ENCODE assay signal across 16 cellular contexts in genomic region chr7:44645254-44645653, GRCh38. TPM values are rescaled to one million over a fixed set of nuclear protein-coding genes. Genes with fewer than 3 reads are reported as not detected.
DNase-seq lines count a peak whose midpoint lies in the region; ATAC-seq, FAIRE-seq and TF ChIP-seq lines count a peak whose summit lies in the region.
"Had no signal": no experiment of that assay in that cellular context is flagged by ENCODE, and none has a peak within 500 bp of the region (broad histone marks: within the 10 kb centered on the region; RNA-seq: fewer than 3 reads in every experiment).

No MANE protein-coding gene starts in this region.

- intact Hi-C loops in heart right ventricle (cut with DNase I) (no loop called here), Right ventricle myocardium inferior (cut with DNase I) (no loop called here)
- intact Hi-C loops in activated T-helper 1 cell treated with anti-CD3 and anti-CD28 coated beads, Interleukin-12 subunit alpha, Interleukin-12 subunit beta, Interleukin-2, Interleukin-4 antibody, amounts not matched to agents 30 ng/mL and 10 ng/mL and 1 ng/mL, durations not matched to agents 14 hours and 24 hours and 36 hours (cut with micrococcal nuclease), result no loop called here
- intact Hi-C loops in activated CD4-positive, alpha-beta T cell treated with anti-CD3 and anti-CD28 coated beads, Interleukin-2, amount 10 ng/mL, durations not matched to agents 24 days and 14 days (cut with micrococcal nuclease), result no loop called here

- no peak overlapping the region for H3K4me3 Mint-ChIP-seq in activated T-helper 1 cell treated with anti-CD3 and anti-CD28 coated beads, Interleukin-12 subunit alpha, Interleukin-12 subunit beta, Interleukin-2, Interleukin-4 antibody, amounts not matched to agents 30 ng/mL and 10 ng/mL and 1 ng/mL, durations not matched to agents 14 hours and 24 hours and 36 hours
- no peak overlapping the region for H3K4me3 Mint-ChIP-seq in memory B cell
- no peak overlapping the region for H3K4me3 Mint-ChIP-seq in activated CD4-positive, alpha-beta T cell treated with anti-CD3 and anti-CD28 coated beads, Interleukin-2, amount 10 ng/mL, durations not matched to agents 24 days and 14 days

- H3K4me3 ChIP-seq in heart right ventricle, result no peak overlapping the region
- H3K4me3 ChIP-seq: A549, BLaER1, K562 had no signal

- H3K9me3 Mint-ChIP-seq in activated T-helper 1 cell treated with anti-CD3 and anti-CD28 coated beads, Interleukin-12 subunit alpha, Interleukin-12 subunit beta, Interleukin-2, Interleukin-4 antibody, amounts not matched to agents 30 ng/mL and 10 ng/mL and 1 ng/mL, durations not matched to agents 14 hours and 24 hours and 36 hours, result no peaks in the 10 kb centered on the region
- no peaks in the 10 kb centered on the region for H3K9me3 Mint-ChIP-seq in memory B cell
- no peaks in the 10 kb centered on the region for H3K9me3 Mint-ChIP-seq in activated CD4-positive, alpha-beta T cell treated with anti-CD3 and anti-CD28 coated beads, Interleukin-2, amount 10 ng/mL, durations not matched to agents 24 days and 14 days

- H3K27ac ChIP-seq in heart right ventricle, result peak overlapping the region in 7 of 10 donors; percentile 41 to 64 (median 54)
- H3K27ac ChIP-seq: A549, BLaER1 had no signal

- H3K4me1 ChIP-seq in heart right ventricle, result peaks cover under 1 to 49% (median 21%) of the 10 kb centered on the region in 9 donors
- H3K4me1 ChIP-seq: BLaER1 had no signal

- peak; percentile 56 for FAIRE-seq in urothelium cell line (lab: Jason Lieb, UNC)
- FAIRE-seq: A549, H1, K562 had no signal

- H3K27me3 Mint-ChIP-seq in activated T-helper 1 cell treated with anti-CD3 and anti-CD28 coated beads, Interleukin-12 subunit alpha, Interleukin-12 subunit beta, Interleukin-2, Interleukin-4 antibody, amounts not matched to agents 30 ng/mL and 10 ng/mL and 1 ng/mL, durations not matched to agents 14 hours and 24 hours and 36 hours (ENCODE audit: insufficient read depth), result no peaks in the 10 kb centered on the region
- H3K27me3 Mint-ChIP-seq in memory B cell, result no peaks in the 10 kb centered on the region
- no peaks in the 10 kb centered on the region for H3K27me3 Mint-ChIP-seq in activated CD4-positive, alpha-beta T cell treated with anti-CD3 and anti-CD28 coated beads, Interleukin-2, amount 10 ng/mL, durations not matched to agents 24 days and 14 days

- H3K27me3 ChIP-seq in heart right ventricle, result no peaks in the 10 kb centered on the region
- H3K27me3 ChIP-seq: BLaER1 had no signal

- peaks cover 0 to 60% (median 17%) of the 10 kb centered on the region in 9 donors for H3K36me3 ChIP-seq in heart right ventricle

- no peak for TF ChIP-seq CTCF in heart right ventricle (IDR thresholded peaks at IDR 0.05)

- H3K4me1 Mint-ChIP-seq in activated T-helper 1 cell treated with anti-CD3 and anti-CD28 coated beads, Interleukin-12 subunit alpha, Interleukin-12 subunit beta, Interleukin-2, Interleukin-4 antibody, amounts not matched to agents 30 ng/mL and 10 ng/mL and 1 ng/mL, durations not matched to agents 14 hours and 24 hours and 36 hours (ENCODE audit: low read depth), result peaks cover 30% of the 10 kb centered on the region
- H3K4me1 Mint-ChIP-seq in memory B cell, result peaks cover 15% of the 10 kb centered on the region
- peaks cover 18% of the 10 kb centered on the region for H3K4me1 Mint-ChIP-seq in activated CD4-positive, alpha-beta T cell treated with anti-CD3 and anti-CD28 coated beads, Interleukin-2, amount 10 ng/mL, durations not matched to agents 24 days and 14 days

- ATAC-seq in heart right ventricle (peak in 1 of 8 donors; percentile 11), Right ventricle myocardium inferior (no peak), memory B cell (ENCODE audit: low read depth) (no peak)
- ATAC-seq: A549, K562 had no signal

- 92 to 93% methylated on average over 11 of the region's 11 CpGs for WGBS in heart right ventricle, 2 donors

- DNase-seq in heart right ventricle (no peak), Right ventricle myocardium inferior (ENCODE audit: missing footprints) (no peak), memory B cell (ENCODE audit: low spot score in 2 of 2) (no peak), urothelium cell line (ENCODE audit: low spot score) (no peak), SKM-1 treated with dmso at 0.1 percent for 144 hours (lab: John Stamatoyannopoulos, UW; ENCODE audit: unreplicated experiment) (no peak), NCI-H446 (lab: John Stamatoyannopoulos, UW) (no peak)
- no peak for DNase-seq in activated T-helper 1 cell treated with anti-CD3 and anti-CD28 coated beads, Interleukin-12 subunit alpha, Interleukin-12 subunit beta, Interleukin-2, Interleukin-4 antibody, amounts not matched to agents 30 ng/mL and 10 ng/mL and 1 ng/mL, durations not matched to agents 14 hours and 24 hours and 36 hours (ENCODE audit: low spot score)
- DNase-seq in activated CD4-positive, alpha-beta T cell treated with anti-CD3 and anti-CD28 coated beads, Interleukin-2, amount 10 ng/mL, durations not matched to agents 24 days and 14 days, result no peak
- DNase-seq: DMS79 treated with DMSO at 0.1 percent for 48 hours, NCI-H1105, NCI-H1694, NCI-H2081 treated with DMSO at 0.1 percent for 48 hours had no signal

- H3K36me3 Mint-ChIP-seq in activated T-helper 1 cell treated with anti-CD3 and anti-CD28 coated beads, Interleukin-12 subunit alpha, Interleukin-12 subunit beta, Interleukin-2, Interleukin-4 antibody, amounts not matched to agents 30 ng/mL and 10 ng/mL and 1 ng/mL, durations not matched to agents 14 hours and 24 hours and 36 hours (ENCODE audit: low read depth), result peaks cover 30% of the 10 kb centered on the region
- H3K36me3 Mint-ChIP-seq in memory B cell, result peaks cover 5% of the 10 kb centered on the region
- peaks cover 38% of the 10 kb centered on the region for H3K36me3 Mint-ChIP-seq in activated CD4-positive, alpha-beta T cell treated with anti-CD3 and anti-CD28 coated beads, Interleukin-2, amount 10 ng/mL, durations not matched to agents 24 days and 14 days (ENCODE audit: low read depth)

- H3K9me3 ChIP-seq in heart right ventricle, result no peaks in the 10 kb centered on the region
- H3K9me3 ChIP-seq: A549, BLaER1 had no signal

- peak overlapping the region; percentile 73 for H3K27ac Mint-ChIP-seq in activated T-helper 1 cell treated with anti-CD3 and anti-CD28 coated beads, Interleukin-12 subunit alpha, Interleukin-12 subunit beta, Interleukin-2, Interleukin-4 antibody, amounts not matched to agents 30 ng/mL and 10 ng/mL and 1 ng/mL, durations not matched to agents 14 hours and 24 hours and 36 hours
- H3K27ac Mint-ChIP-seq in memory B cell, result peak overlapping the region; percentile 24
- H3K27ac Mint-ChIP-seq in activated CD4-positive, alpha-beta T cell treated with anti-CD3 and anti-CD28 coated beads, Interleukin-2, amount 10 ng/mL, durations not matched to agents 24 days and 14 days, result no peak overlapping the region

RNA-seq across cellular contexts. Expression of gene OGDH, which starts 38.8 kb away (rescaled TPM):
- 100 to 1,000 TPM; 500 to 724 (median 679) TPM for total RNA-seq in heart right ventricle
- 100 to 1,000 TPM; 202 to 421 TPM for polyA plus RNA-seq in heart right ventricle
- 679 TPM for total RNA-seq in Right ventricle myocardium inferior
- 101 and 105 TPM in 2 replicates for total RNA-seq in activated T-helper 1 cell treated with anti-CD3 and anti-CD28 coated beads, Interleukin-12 subunit alpha, Interleukin-12 subunit beta, Interleukin-2, Interleukin-4 antibody, amounts not matched to agents 30 ng/mL and 10 ng/mL and 1 ng/mL, durations not matched to agents 14 hours and 24 hours and 36 hours
- 99.5 and 102 TPM in 2 replicates for total RNA-seq in activated CD4-positive, alpha-beta T cell treated with anti-CD3 and anti-CD28 coated beads, Interleukin-2, amount 10 ng/mL, durations not matched to agents 24 days and 14 days
